Comparison of ENCODE assay signal across 17 cellular contexts in genomic region chr1:212677136-212677535, GRCh38.
"Had no signal": no experiment of that assay in that cellular context is flagged by ENCODE, and none has a peak within 500 bp of the region (broad histone marks: within the 10 kb centered on the region; RNA-seq: fewer than 3 reads in every experiment).

No MANE protein-coding gene starts in this region.

- ATAC-seq: activated naive CD4-positive, alpha-beta T cell treated with anti-CD3 and anti-CD28 coated beads, Interleukin-2, amount 50 U/mL, for 72 hours; body of pancreas; left ventricle myocardium superior; naive thymus-derived CD8-positive, alpha-beta T cell; T-cell had no signal

- DNase-seq: activated CD4-positive, alpha-beta T cell treated with anti-CD3 and anti-CD28 coated beads for 4 hours; activated effector memory CD4-positive, alpha-beta T cell treated with anti-CD3 and anti-CD28 coated beads, Interleukin-2, amount 50 U/mL, for 16 hours; amygdala; body of pancreas; hypothalamus; left ventricle myocardium superior; naive thymus-derived CD8-positive, alpha-beta T cell; SK-N-SH; stimulated activated CD4-positive, alpha-beta T cell treated with anti-CD3 and anti-CD28 coated beads, Interleukin-15, amount 100 ng/mL, for 24 hours; stimulated activated CD4-positive, alpha-beta T cell treated with anti-CD3 and anti-CD28 coated beads, Interleukin-4, amount 100 ng/mL, for 1 hour; T-cell; upper lobe of left lung had no signal

- H3K27me3 Mint-ChIP-seq: memory B cell; stimulated activated naive CD8-positive, alpha-beta T cell treated with anti-CD3 and anti-CD28 coated beads, Interleukin-15, Interleukin-2, amounts not matched to agents 100 ng/mL and 50 ng/mL, for 24 hours had no signal

- H3K27me3 ChIP-seq: body of pancreas, esophagus muscularis mucosa, upper lobe of left lung had no signal

- H3K27ac ChIP-seq: body of pancreas, esophagus muscularis mucosa, upper lobe of left lung, VCaP had no signal

- H3K4me1 ChIP-seq: body of pancreas, esophagus muscularis mucosa, upper lobe of left lung had no signal

- H3K9me3 ChIP-seq: body of pancreas, esophagus muscularis mucosa, SK-N-SH, upper lobe of left lung had no signal

- H3K27ac Mint-ChIP-seq: stimulated activated naive CD8-positive, alpha-beta T cell treated with anti-CD3 and anti-CD28 coated beads, Interleukin-15, Interleukin-2, amounts not matched to agents 100 ng/mL and 50 ng/mL, for 24 hours; T-cell had no signal

- H3K4me3 ChIP-seq: body of pancreas, esophagus muscularis mucosa, upper lobe of left lung had no signal

- H3K9me3 Mint-ChIP-seq: activated naive CD4-positive, alpha-beta T cell treated with anti-CD3 and anti-CD28 coated beads, Interleukin-2, amount 50 U/mL, for 72 hours; memory B cell; naive thymus-derived CD8-positive, alpha-beta T cell; stimulated activated naive CD8-positive, alpha-beta T cell treated with anti-CD3 and anti-CD28 coated beads, Interleukin-15, Interleukin-2, amounts not matched to agents 100 ng/mL and 50 ng/mL, for 24 hours; T-cell had no signal

- H3K36me3 ChIP-seq: esophagus muscularis mucosa, upper lobe of left lung had no signal

- H3K36me3 Mint-ChIP-seq: activated naive CD4-positive, alpha-beta T cell treated with anti-CD3 and anti-CD28 coated beads, Interleukin-2, amount 50 U/mL, for 72 hours; memory B cell; naive thymus-derived CD8-positive, alpha-beta T cell; T-cell had no signal

- H3K4me3 Mint-ChIP-seq: memory B cell; naive thymus-derived CD8-positive, alpha-beta T cell; stimulated activated naive CD8-positive, alpha-beta T cell treated with anti-CD3 and anti-CD28 coated beads, Interleukin-15, Interleukin-2, amounts not matched to agents 100 ng/mL and 50 ng/mL, for 24 hours; T-cell had no signal
